ENCODE assay signal across 8 cellular contexts in genomic region chr17:30750982-30751381, GRCh38.
DNase-seq lines count a peak whose midpoint lies in the region; ATAC-seq, FAIRE-seq and TF ChIP-seq lines count a peak whose summit lies in the region.
"Not testable (repeated sequence)": the region's sequence is repeated elsewhere in the genome, so short reads cannot be mapped to it uniquely, and the experiment has no call there.

No MANE protein-coding gene starts in this region.

- H3K9me3 ChIP-seq in astrocyte (ENCODE audit: insufficient read depth, low read depth, low read length); endodermal cell (ENCODE audit: control insufficient read depth, low read length): not testable (repeated sequence)

- not testable (repeated sequence) for H4K20me1 ChIP-seq in astrocyte (ENCODE audit: insufficient read depth, low read length)

- in situ Hi-C loops in ACHN (cut with HindIII; ENCODE audit: low pct_ligation_motif_present, low pct_unique_long_range_greater_than_20kb, low sequenced_read_pairs), result not testable (repeated sequence)

- not testable (repeated sequence) for H3K9ac ChIP-seq in astrocyte (ENCODE audit: low read length); endodermal cell (ENCODE audit: extremely low read depth, low read length, poor library complexity, severe bottlenecking)

- FAIRE-seq in astrocyte (lab: Jason Lieb, UNC), result not testable (repeated sequence)

- peaks cover 29% of the 10 kb centered on the region for H3K36me3 Mint-ChIP-seq in activated CD4-positive, alpha-beta memory T cell treated with anti-CD3 and anti-CD28 coated beads for 36 hours
- H3K36me3 Mint-ChIP-seq in activated T-helper 17 cell treated with anti-CD3 and anti-CD28 coated beads, Interleukin-2, amount 50 U/mL, for 72 hours (ENCODE audit: low read depth), result peaks cover 70% of the 10 kb centered on the region
- H3K36me3 Mint-ChIP-seq in astrocyte (ENCODE audit: low read depth, unreplicated experiment), result peaks cover 15% of the 10 kb centered on the region
- H3K36me3 Mint-ChIP-seq in endodermal cell (ENCODE audit: low read depth), result peaks cover 54% of the 10 kb centered on the region

- H2AFZ ChIP-seq in astrocyte (ENCODE audit: low read depth, low read length), result not testable (repeated sequence)

- H3K4me1 ChIP-seq in astrocyte (ENCODE audit: insufficient read depth, low read length); endodermal cell (ENCODE audit: control insufficient read depth, insufficient read depth, low read length): not testable (repeated sequence)

- not testable (repeated sequence) for H3K27me3 Mint-ChIP-seq in activated CD4-positive, alpha-beta memory T cell treated with anti-CD3 and anti-CD28 coated beads for 36 hours; activated T-helper 17 cell treated with anti-CD3 and anti-CD28 coated beads, Interleukin-2, amount 50 U/mL, for 72 hours; astrocyte (ENCODE audit: low read depth, unreplicated experiment); endodermal cell (ENCODE audit: insufficient read depth)

- not testable (repeated sequence) for H3K4me2 ChIP-seq in astrocyte (ENCODE audit: low read length)

- not testable (repeated sequence) for H3K27ac Mint-ChIP-seq in activated CD4-positive, alpha-beta memory T cell treated with anti-CD3 and anti-CD28 coated beads for 36 hours; activated T-helper 17 cell treated with anti-CD3 and anti-CD28 coated beads, Interleukin-2, amount 50 U/mL, for 72 hours; astrocyte (ENCODE audit: unreplicated experiment); endodermal cell

- DNase-seq in ACHN (peak; percentile 57), HK-2 (ENCODE audit: unreplicated experiment) (peak; percentile 28), astrocyte (ENCODE audit: low read depth) (peak; percentile 5), endodermal cell (peak; percentile 18), islet precursor cell (peak; percentile 27)
- DNase-seq in activated CD4-positive, alpha-beta memory T cell treated with anti-CD3 and anti-CD28 coated beads for 36 hours, result peak; percentile 40
- peak; percentile 12 for DNase-seq in stimulated activated CD4-positive, alpha-beta T cell treated with anti-CD3 and anti-CD28 coated beads, Interleukin-15, amount 100 ng/mL, for 24 hours

- not testable (repeated sequence) for H3K4me1 Mint-ChIP-seq in activated CD4-positive, alpha-beta memory T cell treated with anti-CD3 and anti-CD28 coated beads for 36 hours (ENCODE audit: low read depth); activated T-helper 17 cell treated with anti-CD3 and anti-CD28 coated beads, Interleukin-2, amount 50 U/mL, for 72 hours; astrocyte (ENCODE audit: low read depth, unreplicated experiment); endodermal cell

- H3K27ac ChIP-seq in astrocyte (ENCODE audit: low read depth, low read length); endodermal cell (ENCODE audit: low read depth, low read length): not testable (repeated sequence)

- peaks cover 22% of the 10 kb centered on the region for H3K79me2 ChIP-seq in astrocyte (ENCODE audit: insufficient read depth, low read length)

- H3K4me3 Mint-ChIP-seq in activated CD4-positive, alpha-beta memory T cell treated with anti-CD3 and anti-CD28 coated beads for 36 hours; activated T-helper 17 cell treated with anti-CD3 and anti-CD28 coated beads, Interleukin-2, amount 50 U/mL, for 72 hours; astrocyte (ENCODE audit: unreplicated experiment); endodermal cell: not testable (repeated sequence)

- CTCF ChIA-PET in activated CD4-positive, alpha-beta memory T cell treated with anti-CD3 and anti-CD28 coated beads for 36 hours (lab: Charles Lee), result not testable (repeated sequence)

- H3K27me3 ChIP-seq in astrocyte (ENCODE audit: insufficient read depth, low read length); endodermal cell (ENCODE audit: control insufficient read depth, insufficient read depth, low read length, poor library complexity, severe bottlenecking): not testable (repeated sequence)

- WGBS in endodermal cell (ENCODE audit: insufficient coverage in 1 of 2, insufficient read length in 1 of 2), 2 experiments, result 89 to 95% methylated on average over 7 to 11 of the region's 11 CpGs

- intact Hi-C loops in activated CD4-positive, alpha-beta memory T cell treated with anti-CD3 and anti-CD28 coated beads for 36 hours (cut with micrococcal nuclease), result not testable (repeated sequence)

- not testable (repeated sequence) for H3K36me3 ChIP-seq in astrocyte (ENCODE audit: insufficient read depth, low read length)
- peaks cover 41% of the 10 kb centered on the region for H3K36me3 ChIP-seq in endodermal cell (ENCODE audit: control insufficient read depth, insufficient read depth, low read length)

- TF ChIP-seq CTCF in astrocyte (IDR thresholded peaks at IDR 0.05; ENCODE audit: insufficient read depth, low read depth, low read length); endodermal cell (conservative IDR thresholded peaks at IDR 0.05): not testable (repeated sequence)

- peak; percentile 48 for ATAC-seq in activated T-helper 17 cell treated with anti-CD3 and anti-CD28 coated beads, Interleukin-2, amount 50 U/mL, for 72 hours (replicated peaks)

- POLR2A ChIA-PET in activated CD4-positive, alpha-beta memory T cell treated with anti-CD3 and anti-CD28 coated beads for 36 hours (lab: Charles Lee), result not testable (repeated sequence)

- H3K9me3 Mint-ChIP-seq in activated CD4-positive, alpha-beta memory T cell treated with anti-CD3 and anti-CD28 coated beads for 36 hours; activated T-helper 17 cell treated with anti-CD3 and anti-CD28 coated beads, Interleukin-2, amount 50 U/mL, for 72 hours; astrocyte (ENCODE audit: unreplicated experiment); endodermal cell: not testable (repeated sequence)

- not testable (repeated sequence) for H3K4me3 ChIP-seq in astrocyte (ENCODE audit: insufficient read depth, low read depth, low read length); endodermal cell (ENCODE audit: low read length)

Comparison
In these comparisons a context has a peak if more than half of its experiments do, and no peak if none do; other contexts are left out.
1. DNase-seq: peak in every context shown above with its lines; median percentile 57 in ACHN; 40 in activated CD4-positive, alpha-beta memory T cell treated with anti-CD3 and anti-CD28 coated beads for 36 hours; 28 in HK-2; 27 in islet precursor cell; 18 in endodermal cell; 12 in stimulated activated CD4-positive, alpha-beta T cell treated with anti-CD3 and anti-CD28 coated beads, Interleukin-15, amount 100 ng/mL, for 24 hours; 5 in astrocyte.